27 cellular contexts compared by ENCODE assay signal in the genomic region with DNA sequence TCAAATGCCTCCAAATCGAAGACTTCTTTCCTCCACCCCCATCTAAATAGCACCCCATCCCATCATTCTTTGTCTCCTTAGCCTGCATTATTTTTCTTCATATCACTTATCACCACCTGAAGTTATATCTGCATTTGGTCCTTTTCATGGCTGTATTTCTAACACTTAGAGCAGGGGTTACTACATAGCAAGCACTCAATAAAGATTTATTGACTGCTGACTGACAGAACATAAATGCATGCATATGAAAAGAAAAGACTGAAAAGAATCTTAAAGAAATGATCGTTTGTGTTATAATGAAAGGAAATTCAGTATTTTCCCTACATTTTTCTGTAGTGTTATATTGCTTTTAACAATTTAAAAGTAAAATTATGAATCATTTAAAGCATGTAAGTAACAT. TPM values are rescaled to one million over a fixed set of nuclear protein-coding genes. Genes with fewer than 3 reads are reported as not detected.
A peak's percentile ranks its signal among the peaks of the same experiment; 100 is the strongest.
DNase-seq lines count a peak whose midpoint lies in the region; ATAC-seq and TF ChIP-seq lines count a peak whose summit lies in the region.
"Had no signal": no experiment of that assay in that cellular context is flagged by ENCODE, and none has a peak within 500 bp of the region (broad histone marks: within the 10 kb centered on the region; RNA-seq: fewer than 3 reads in every experiment).

No MANE protein-coding gene starts in this region.

- H3K4me3 Mint-ChIP-seq in naive thymus-derived CD4-positive, alpha-beta T cell = no peak overlapping the region
- no peak overlapping the region for H3K4me3 Mint-ChIP-seq in stimulated activated memory B cell treated with anti-CD40 and anti-IgM and Interleukin-4, amounts not matched to agents 10 μg/mL and 1 μg/mL and 100 μg/mL, for 72 hours

- H3K9me3 ChIP-seq in Panc1 (ENCODE audit: control insufficient read depth, insufficient read depth, low read depth, low read length) (no peaks in the 10 kb centered on the region), colonic mucosa (no peaks in the 10 kb centered on the region)
- no peaks in the 10 kb centered on the region for H3K9me3 ChIP-seq in naive thymus-derived CD4-positive, alpha-beta T cell (ENCODE audit: control insufficient read depth in 2 of 3, low read length in 3 of 3)
- H3K9me3 ChIP-seq: MG63 had no signal

- H3K9ac ChIP-seq in colonic mucosa (ENCODE audit: low read depth in 2 of 2, low read length in 2 of 2) = peak overlapping the region in 1 of 2 donors; percentile 63

- peaks cover 0 to 1% (median 0%) of the 10 kb centered on the region in 5 donors for H3K36me3 Mint-ChIP-seq in naive thymus-derived CD4-positive, alpha-beta T cell
- H3K36me3 Mint-ChIP-seq in stimulated activated memory B cell treated with anti-CD40 and anti-IgM and Interleukin-4, amounts not matched to agents 10 μg/mL and 1 μg/mL and 100 μg/mL, for 72 hours = no peaks in the 10 kb centered on the region

- in situ Hi-C loops in Panc1 (cut with HindIII; ENCODE audit: low pct_unique_long_range_greater_than_20kb, low sequenced_read_pairs) = no loop called here

- H3K4me3 ChIP-seq in Panc1 (ENCODE audit: low read depth in 2 of 2, low read length in 2 of 2) (no peak overlapping the region), colonic mucosa (peak overlapping the region; percentile 26)
- no peak overlapping the region for H3K4me3 ChIP-seq in naive thymus-derived CD4-positive, alpha-beta T cell (ENCODE audit: low read length)
- H3K4me3 ChIP-seq: MG63 had no signal

- intact Hi-C loops in Panc1 (cut with micrococcal nuclease; ENCODE audit: unreplicated experiment) (no loop called here), colonic mucosa (cut with DNase I) (no loop called here)
- intact Hi-C loops in naive thymus-derived CD4-positive, alpha-beta T cell (cut with micrococcal nuclease) = loop anchor here (5.0 to 10.0 kb wide), 2 partner anchors 546 to 1039 kb away; a partner anchor contains a TSS

- H3K4me1 Mint-ChIP-seq in naive thymus-derived CD4-positive, alpha-beta T cell = peaks cover 32 to 66% (median 52%) of the 10 kb centered on the region in 7 donors
- H3K4me1 Mint-ChIP-seq in stimulated activated memory B cell treated with anti-CD40 and anti-IgM and Interleukin-4, amounts not matched to agents 10 μg/mL and 1 μg/mL and 100 μg/mL, for 72 hours = peaks cover 42% of the 10 kb centered on the region

- 0 out of 2 replicates have a peak, but pooled peaks have one; percentile 1 for TF ChIP-seq CTCF in Panc1 (IDR thresholded peaks at IDR 0.05)
- no peak for TF ChIP-seq CTCF in colonic mucosa (IDR thresholded peaks at IDR 0.05)

- H3K9me3 Mint-ChIP-seq in naive thymus-derived CD4-positive, alpha-beta T cell = peaks cover 0 to 3% (median 0%) of the 10 kb centered on the region in 11 donors
- no peaks in the 10 kb centered on the region for H3K9me3 Mint-ChIP-seq in stimulated activated memory B cell treated with anti-CD40 and anti-IgM and Interleukin-4, amounts not matched to agents 10 μg/mL and 1 μg/mL and 100 μg/mL, for 72 hours

- DNase-seq in Panc1 (ENCODE audit: low read depth, low spot score) = no peak
- no peak for DNase-seq in colonic mucosa
- DNase-seq in naive thymus-derived CD4-positive, alpha-beta T cell = no peak
- DNase-seq in NCI-H2081 (lab: John Stamatoyannopoulos, UW) = no peak
- DNase-seq: C1 segment of cervical spinal cord, DMS153, DND-41, KBM-7, MG63, NCI-H1105 treated with DMSO at 0.1 percent for 48 hours, NCI-H146, NCI-H1930, NCI-H446, NCI-H526, NCI-H82, SHP77, T-helper 1 cell had no signal

- POLR2A ChIA-PET in Panc1 (lab: Charles Lee) = no interaction called here
- POLR2A ChIA-PET in naive thymus-derived CD4-positive, alpha-beta T cell (lab: Charles Lee) = interaction anchor here (0.7 to 5.9 kb wide), 2 partner anchors 98 to 276 kb away, joined by 3 to 55 read pairs; a partner anchor contains a TSS

- H3K27ac Mint-ChIP-seq in naive thymus-derived CD4-positive, alpha-beta T cell = peak overlapping the region in 6 of 9 donors; percentile 0 to 83 (median 26)
- H3K27ac Mint-ChIP-seq in stimulated activated memory B cell treated with anti-CD40 and anti-IgM and Interleukin-4, amounts not matched to agents 10 μg/mL and 1 μg/mL and 100 μg/mL, for 72 hours = no peak overlapping the region

- H3K27me3 ChIP-seq in Panc1 (ENCODE audit: control insufficient read depth, insufficient read depth, low read length) (peaks cover 4% of the 10 kb centered on the region; the same call in 1 of the 2 replicates), colonic mucosa (no peaks in the 10 kb centered on the region)
- H3K27me3 ChIP-seq in naive thymus-derived CD4-positive, alpha-beta T cell (ENCODE audit: control insufficient read depth in 2 of 2, insufficient read depth in 2 of 2, low read length in 2 of 2) = no peaks in the 10 kb centered on the region
- H3K27me3 ChIP-seq: MG63 had no signal

- ATAC-seq in Panc1 = no peak
- ATAC-seq in naive thymus-derived CD4-positive, alpha-beta T cell = no peak
- no peak for ATAC-seq in HG03196 (IDR thresholded peaks at IDR 0.05; ENCODE audit: unreplicated experiment)
- no peak for ATAC-seq in GM21576 (IDR thresholded peaks at IDR 0.05; ENCODE audit: unreplicated experiment)
- ATAC-seq in stimulated activated memory B cell treated with anti-CD40 and anti-IgM and Interleukin-4, amounts not matched to agents 10 μg/mL and 1 μg/mL and 100 μg/mL, for 72 hours = no peak
- ATAC-seq: HCT116, HepG2 had no signal

- no peak overlapping the region for H3K27ac ChIP-seq in Panc1 (ENCODE audit: low read length)
- peak overlapping the region; percentile 70 for H3K27ac ChIP-seq in colonic mucosa
- no peak overlapping the region for H3K27ac ChIP-seq in naive thymus-derived CD4-positive, alpha-beta T cell (ENCODE audit: low read depth, low read length)
- H3K27ac ChIP-seq: RWPE1 had no signal

- H3K4me1 ChIP-seq in Panc1 (ENCODE audit: control insufficient read depth, insufficient read depth, low read length) (no peaks in the 10 kb centered on the region), colonic mucosa (peaks cover 6% of the 10 kb centered on the region)
- peaks cover 3 to 40% of the 10 kb centered on the region in 2 donors for H3K4me1 ChIP-seq in naive thymus-derived CD4-positive, alpha-beta T cell (ENCODE audit: control insufficient read depth in 2 of 2, insufficient read depth in 2 of 2, low read length in 2 of 2)

- no peaks in the 10 kb centered on the region for H3K36me3 ChIP-seq in Panc1 (ENCODE audit: control insufficient read depth, insufficient read depth, low read length)
- no peaks in the 10 kb centered on the region for H3K36me3 ChIP-seq in colonic mucosa
- H3K36me3 ChIP-seq in naive thymus-derived CD4-positive, alpha-beta T cell (ENCODE audit: control insufficient read depth in 2 of 3, insufficient read depth in 3 of 3, low read length in 3 of 3) = no peaks in the 10 kb centered on the region
- H3K36me3 ChIP-seq: MG63 had no signal

- CTCF ChIA-PET in Panc1 (lab: Charles Lee) = no interaction called here
- CTCF ChIA-PET in naive thymus-derived CD4-positive, alpha-beta T cell (lab: Charles Lee) = interaction anchor here (0.6 to 0.8 kb wide), 2 partner anchors 43 to 1043 kb away, joined by 3 to 8 read pairs; a partner anchor contains a TSS

- no TSS peak for BruUV-seq in Panc1 (replicated peaks; lab: Mats Ljungman, UMichigan)

- H3K27me3 Mint-ChIP-seq in naive thymus-derived CD4-positive, alpha-beta T cell = peaks cover 0 to 4% (median 0%) of the 10 kb centered on the region in 5 donors
- no peaks in the 10 kb centered on the region for H3K27me3 Mint-ChIP-seq in stimulated activated memory B cell treated with anti-CD40 and anti-IgM and Interleukin-4, amounts not matched to agents 10 μg/mL and 1 μg/mL and 100 μg/mL, for 72 hours

RNA-seq across cellular contexts. Expression of a gene that starts 1.4 kb away (rescaled TPM):
- total RNA-seq in Panc1 (2021; ENCODE audit: unreplicated experiment) (not detected), colonic mucosa (10 to 100 TPM; 42.0 to 66.0 TPM)
- not detected for polyA plus RNA-seq in Panc1 (2012; ENCODE audit: insufficient read length)
- not detected for total RNA-seq in naive thymus-derived CD4-positive, alpha-beta T cell
- not detected for polyA plus RNA-seq in naive thymus-derived CD4-positive, alpha-beta T cell
- total RNA-seq: A673, H4, HepG2, HT1080, LHCN-M2 had no signal
- polyA plus RNA-seq: HepG2 had no signal

RNA-seq across cellular contexts. Expression of a gene that starts 43.0 kb away (rescaled TPM):
- total RNA-seq in Panc1 (2021; ENCODE audit: unreplicated experiment) = not detected
- polyA plus RNA-seq in Panc1 (2012; ENCODE audit: insufficient read length) = not detected
- not detected for total RNA-seq in colonic mucosa
- total RNA-seq in naive thymus-derived CD4-positive, alpha-beta T cell = not detected
- polyA plus RNA-seq in naive thymus-derived CD4-positive, alpha-beta T cell = not detected
- total RNA-seq: A673, H4, HepG2, HT1080, LHCN-M2 had no signal
- polyA plus RNA-seq: HepG2 had no signal

RNA-seq across cellular contexts. Expression of a gene that starts 55.7 kb away (rescaled TPM):
- total RNA-seq in Panc1 (2021; ENCODE audit: unreplicated experiment) = 1.2 TPM
- 1.3 TPM for polyA plus RNA-seq in Panc1 (2012; ENCODE audit: insufficient read length)
- total RNA-seq in colonic mucosa = under 1 TPM; 0.77 to 0.82 TPM
- total RNA-seq in naive thymus-derived CD4-positive, alpha-beta T cell = 1 to 10 TPM in 1 of 5 experiments, under 1 TPM in 4; 0.30 to 3.7 (median 0.42) TPM
- polyA plus RNA-seq in naive thymus-derived CD4-positive, alpha-beta T cell = under 1 TPM; 0.26 to 0.40 TPM
- total RNA-seq: HepG2, HT1080 had no signal
- polyA plus RNA-seq: HepG2 had no signal

RNA-seq across cellular contexts. Expression of a gene that starts 55.7 kb away (rescaled TPM):
- total RNA-seq in Panc1 (2021; ENCODE audit: unreplicated experiment) (not detected), colonic mucosa (not detected)
- polyA plus RNA-seq in Panc1 (2012; ENCODE audit: insufficient read length) = not detected
- under 1 TPM in 1 of 5 experiments, not detected in 4; 0.12 TPM for total RNA-seq in naive thymus-derived CD4-positive, alpha-beta T cell
- not detected for polyA plus RNA-seq in naive thymus-derived CD4-positive, alpha-beta T cell
- total RNA-seq: H4, HepG2, HT1080, LHCN-M2 had no signal
- polyA plus RNA-seq: HepG2 had no signal

Comparison
In these comparisons a context has a peak if more than half of its experiments do, and no peak if none do; other contexts are left out.
1. RNA of a gene that starts 1.4 kb away (total RNA-seq): 42.0 to 66.0 TPM in colonic mucosa; not detected in Panc1 (single experiment) and not detected in naive thymus-derived CD4-positive, alpha-beta T cell; every median in the first group is over 10 times any median in the second.
2. intact Hi-C loops: an anchor here in naive thymus-derived CD4-positive, alpha-beta T cell (5.0 to 10.0 kb wide); none called in Panc1 and colonic mucosa.